Comparison of ENCODE assay signal across 28 cellular contexts in the genomic region with DNA sequence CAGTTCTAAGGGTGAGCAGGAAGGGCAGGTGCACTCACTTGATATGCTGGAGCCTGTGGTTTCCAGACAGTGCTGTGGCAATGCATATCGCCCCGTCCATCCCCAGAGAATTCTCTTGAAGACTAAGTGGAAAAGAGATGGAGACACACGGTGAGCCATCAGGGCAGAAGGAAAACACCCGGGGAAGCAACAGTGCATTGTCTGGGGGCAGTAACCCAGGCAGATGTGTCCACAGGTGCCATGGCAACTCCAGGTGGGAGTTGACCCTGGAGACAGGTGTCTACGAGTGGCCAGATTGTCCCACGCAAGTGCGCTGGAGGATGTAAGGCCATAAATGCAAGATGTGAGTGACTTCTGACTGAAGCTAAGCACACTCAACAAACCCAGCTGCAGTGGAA. TPM values are rescaled to one million over a fixed set of nuclear protein-coding genes. Genes with fewer than 3 reads are reported as not detected.
DNase-seq lines count a peak whose midpoint lies in the region; ATAC-seq and TF ChIP-seq lines count a peak whose summit lies in the region.
"Had no signal": no experiment of that assay in that cellular context is flagged by ENCODE, and none has a peak within 500 bp of the region (broad histone marks: within the 10 kb centered on the region; RNA-seq: fewer than 3 reads in every experiment).

No MANE protein-coding gene starts in this region.

- peaks cover 2% of the 10 kb centered on the region; the same call in 1 of the 2 replicates for H3K27me3 ChIP-seq in IMR-90 (ENCODE audit: control insufficient read depth, insufficient read depth, low read length)
- no peaks in the 10 kb centered on the region for H3K27me3 ChIP-seq in neuronal stem cell (ENCODE audit: control insufficient read depth in 3 of 3, insufficient read depth in 3 of 3, low read depth in 1 of 3, low read length in 3 of 3)
- H3K27me3 ChIP-seq: esophagus muscularis mucosa, left lung, suprapubic skin had no signal

- H3K27ac Mint-ChIP-seq in T-helper 17 cell: peak overlapping the region; percentile 72
- H3K27ac Mint-ChIP-seq: activated CD8-positive, alpha-beta T cell treated with anti-CD3 and anti-CD28 coated beads for 36 hours; activated T-helper 2 cell treated with anti-CD3 and anti-CD28 coated beads, Interferon-gamma antibody, Interleukin-2, Interleukin-4, amounts not matched to agents 10 μg/mL and 5 μg/mL and 100 μg/mL, durations not matched to agents 14 hours and 24 hours and 36 hours had no signal

- H3K4me1 ChIP-seq in IMR-90 (ENCODE audit: control insufficient read depth, insufficient read depth, low read length): peaks cover 13% of the 10 kb centered on the region
- peaks cover 9 to 10% of the 10 kb centered on the region in 2 donors for H3K4me1 ChIP-seq in neuronal stem cell (ENCODE audit: control insufficient read depth in 2 of 2, insufficient read depth in 1 of 2, low read depth in 1 of 2, low read length in 2 of 2)
- H3K4me1 ChIP-seq: left lung, suprapubic skin had no signal

- H2BK5ac ChIP-seq in IMR-90 (ENCODE audit: low read depth, low read length, poor library complexity, severe bottlenecking): no peak overlapping the region
- H2BK5ac ChIP-seq in neuronal stem cell (ENCODE audit: low read length): no peak overlapping the region

- H3K27ac ChIP-seq in IMR-90 (ENCODE audit: insufficient read depth, low read length) (no peak overlapping the region), neuronal stem cell (replicated peaks; ENCODE audit: low read length) (no peak overlapping the region)
- H3K27ac ChIP-seq: esophagus muscularis mucosa, left lung, skin epidermis, suprapubic skin had no signal

- H3K9me3 ChIP-seq in IMR-90 (ENCODE audit: control insufficient read depth, insufficient read depth, low read length): no peaks in the 10 kb centered on the region
- H3K9me3 ChIP-seq in T-helper 17 cell (ENCODE audit: control insufficient read depth, low read length, poor library complexity, severe bottlenecking): no peaks in the 10 kb centered on the region
- H3K9me3 ChIP-seq in neuronal stem cell (replicated peaks in 1 of 2; ENCODE audit: control insufficient read depth in 2 of 2, insufficient read depth in 1 of 2, low read depth in 1 of 2, low read length in 2 of 2): no peaks in the 10 kb centered on the region
- H3K9me3 ChIP-seq: esophagus muscularis mucosa, left lung, suprapubic skin had no signal

- TF ChIP-seq POLR2A in IMR-90 (IDR thresholded peaks at IDR 0.05; ENCODE audit: low read depth, low read length): no peak

- no peaks in the 10 kb centered on the region for H3K79me1 ChIP-seq in IMR-90 (ENCODE audit: low read depth in 1 of 2, low read length in 2 of 2)
- no peaks in the 10 kb centered on the region for H3K79me1 ChIP-seq in neuronal stem cell (ENCODE audit: low read depth, low read length)

- H3K18ac ChIP-seq in IMR-90 (ENCODE audit: low read depth, low read length) (no peak overlapping the region), neuronal stem cell (ENCODE audit: low read length) (no peak overlapping the region)

- POLR2A ChIA-PET in IMR-90 (lab: Charles Lee; ENCODE audit: unreplicated experiment): no interaction called here

- no peak overlapping the region for H2AFZ ChIP-seq in IMR-90 (replicated peaks; ENCODE audit: low read length, poor library complexity)
- no peak overlapping the region for H2AFZ ChIP-seq in neuronal stem cell (ENCODE audit: low read length)

- BruUV-seq in IMR-90 (replicated peaks; lab: Mats Ljungman, UMichigan): no TSS peak

- TF ChIP-seq RAD21 in IMR-90 (IDR thresholded peaks at IDR 0.05; ENCODE audit: low read length): no peak

- H2AK5ac ChIP-seq in IMR-90 (ENCODE audit: low read depth, low read length) (peak overlapping the region; percentile 87; the same call in 1 of the 2 replicates), neuronal stem cell (ENCODE audit: low read depth, low read length) (peak overlapping the region; percentile 9)

- no peak for TF ChIP-seq CTCF in IMR-90 (conservative IDR thresholded peaks at IDR 0.05; ENCODE audit: low read depth, low read length)

- H3K4me3 ChIP-seq in IMR-90 (ENCODE audit: insufficient read depth, low read depth, low read length) (no peak overlapping the region), neuronal stem cell (ENCODE audit: low read length in 2 of 2) (no peak overlapping the region)
- H3K4me3 ChIP-seq: esophagus muscularis mucosa, left lung, skin epidermis, suprapubic skin had no signal

- H4K20me1 ChIP-seq in IMR-90 (ENCODE audit: insufficient read depth, low read length): 0 out of 2 replicates have a peak, but pooled peaks cover 2% of the 10 kb centered on the region

- H4K91ac ChIP-seq in IMR-90 (ENCODE audit: insufficient read depth, low read depth, low read length) (no peak overlapping the region), neuronal stem cell (ENCODE audit: low read depth, low read length, poor library complexity) (no peak overlapping the region)

- peaks cover 17% of the 10 kb centered on the region for H3K9me1 ChIP-seq in IMR-90 (ENCODE audit: insufficient read depth, low read length)

- no peak overlapping the region for H3K4me2 ChIP-seq in IMR-90 (ENCODE audit: low read depth, low read length)
- H3K4me2 ChIP-seq in neuronal stem cell (ENCODE audit: insufficient read depth, low read length, poor library complexity, severe bottlenecking): no peak overlapping the region

- no peak overlapping the region for H2BK20ac ChIP-seq in IMR-90 (ENCODE audit: low read depth, low read length)

- in situ Hi-C loops in IMR-90 (cut with MboI; ENCODE audit: low sequenced_read_pairs): no loop called here

- no peak overlapping the region for H2BK15ac ChIP-seq in IMR-90 (ENCODE audit: low read depth, low read length)
- H2BK15ac ChIP-seq in neuronal stem cell (ENCODE audit: low read length): no peak overlapping the region

- H3K4me1 Mint-ChIP-seq in T-helper 17 cell: peaks cover 1% of the 10 kb centered on the region
- H3K4me1 Mint-ChIP-seq: activated CD4-positive, alpha-beta T cell treated with anti-CD3 and anti-CD28 coated beads for 36 hours had no signal

- H3K36me3 ChIP-seq in IMR-90 (ENCODE audit: control insufficient read depth, insufficient read depth, low read length) (peaks cover 2% of the 10 kb centered on the region; the same call in 1 of the 2 replicates), neuronal stem cell (replicated peaks in 1 of 2; ENCODE audit: control insufficient read depth in 2 of 2, insufficient read depth in 2 of 2, low read length in 2 of 2) (peaks cover 3 to 30% of the 10 kb centered on the region in 2 donors)

- dilution Hi-C loops in IMR-90 (cut with HindIII; ENCODE audit: low sequenced_read_pairs, unreplicated experiment): no loop called here

- H2AK9ac ChIP-seq in IMR-90 (replicated peaks; ENCODE audit: low read depth, low read length, poor library complexity): no peak overlapping the region

- CTCF ChIA-PET in IMR-90 (lab: Yijun Ruan, JAX): no interaction called here

- 94% methylated on average over 5 of the region's 7 CpGs; no CpG with 5 or more reads in 1 of the 2 experiments for WGBS in IMR-90 (ENCODE audit: extremely low coverage in 2 of 2, insufficient read length in 1 of 2), 2 experiments
- WGBS in neuronal stem cell (ENCODE audit: extremely low coverage in 2 of 2, insufficient read length in 2 of 2, insufficient replicate concordance in 1 of 2), 2 donors: no CpG with 5 or more reads among the region's 7 CpGs

- no peak overlapping the region for H2BK12ac ChIP-seq in neuronal stem cell (ENCODE audit: low read length)

- H3K9ac ChIP-seq in IMR-90 (ENCODE audit: low read depth, low read length): no peak overlapping the region
- H3K9ac ChIP-seq in neuronal stem cell (ENCODE audit: low read depth, low read length, poor library complexity): no peak overlapping the region

- H3K36me3 Mint-ChIP-seq in T-helper 17 cell (ENCODE audit: low read depth): no peaks in the 10 kb centered on the region

- H3K4ac ChIP-seq in IMR-90 (ENCODE audit: low read depth, low read length) (peak overlapping the region; percentile 58), neuronal stem cell (ENCODE audit: low read length) (no peak overlapping the region)

- no peaks in the 10 kb centered on the region for H3K27me3 Mint-ChIP-seq in T-helper 17 cell
- H3K27me3 Mint-ChIP-seq: activated CD4-positive, alpha-beta T cell treated with anti-CD3 and anti-CD28 coated beads for 36 hours; activated CD8-positive, alpha-beta T cell treated with anti-CD3 and anti-CD28 coated beads for 36 hours; CD4-positive, alpha-beta memory T cell had no signal

- H4K5ac ChIP-seq in IMR-90 (ENCODE audit: low read depth, low read length): no peak overlapping the region

- H2BK120ac ChIP-seq in IMR-90 (ENCODE audit: low read depth, low read length): no peak overlapping the region
- no peak overlapping the region for H2BK120ac ChIP-seq in neuronal stem cell (ENCODE audit: low read depth, low read length)

- H3K14ac ChIP-seq in IMR-90 (replicated peaks; ENCODE audit: low read depth, low read length) (no peak overlapping the region), neuronal stem cell (ENCODE audit: low read length) (no peak overlapping the region)

- peak; percentile 80 for ATAC-seq in IMR-90 (ENCODE audit: low read depth)
- no peak for ATAC-seq in T-helper 17 cell
- ATAC-seq in GM21737 (IDR thresholded peaks at IDR 0.05; ENCODE audit: unreplicated experiment): no peak
- ATAC-seq: activated CD4-positive, alpha-beta T cell treated with anti-CD3 and anti-CD28 coated beads for 36 hours; activated CD8-positive, alpha-beta T cell treated with anti-CD3 and anti-CD28 coated beads for 36 hours; left lung had no signal

- peak; percentile 29 for DNase-seq in NCI-H748 (lab: John Stamatoyannopoulos, UW; ENCODE audit: unreplicated experiment)
- no peak for DNase-seq in NCI-H748 treated with DMSO at 0.1 percent for 48 hours (lab: John Stamatoyannopoulos, UW)
- DNase-seq in IMR-90: peak; percentile 6
- no peak for DNase-seq in T-helper 17 cell
- DNase-seq in neuronal stem cell (ENCODE audit: low spot score): no peak
- no peak for DNase-seq in NK-92 treated with Interleukin-12 subunit alpha and Interleukin-12 subunit beta, amount 100 ng/mL, for 24 hours (lab: John Stamatoyannopoulos, UW)
- DNase-seq in COLO668 (lab: John Stamatoyannopoulos, UW; ENCODE audit: unreplicated experiment): no peak
- DNase-seq: activated CD4-positive, alpha-beta T cell treated with anti-CD3 and anti-CD28 coated beads for 36 hours; activated CD8-positive, alpha-beta memory T cell treated with anti-CD3 and anti-CD28 coated beads, Interleukin-2, amount 50 U/mL, for 48 hours; activated CD8-positive, alpha-beta T cell treated with anti-CD3 and anti-CD28 coated beads for 36 hours; caudate nucleus; CD4-positive, alpha-beta memory T cell; DMS 273 treated with DMSO at 0.1 percent for 48 hours; left lung; mesenchymal stem cell; MV-4-11; NCI-H2029; NCI-H345; NCI-H774; stimulated activated naive CD4-positive, alpha-beta T cell treated with Interleukin-2 at 50 U/mL for 16 hours had no signal

- H3K4me3 Mint-ChIP-seq in T-helper 17 cell: no peak overlapping the region
- H3K4me3 Mint-ChIP-seq: activated CD4-positive, alpha-beta T cell treated with anti-CD3 and anti-CD28 coated beads for 36 hours; activated CD8-positive, alpha-beta T cell treated with anti-CD3 and anti-CD28 coated beads for 36 hours; CD4-positive, alpha-beta memory T cell had no signal

- intact Hi-C loops in IMR-90 (cut with micrococcal nuclease): no loop called here

- no peak overlapping the region for H3K56ac ChIP-seq in IMR-90 (ENCODE audit: extremely low read depth, insufficient read depth, low read length)

- H3K23ac ChIP-seq in IMR-90 (ENCODE audit: low read depth, low read length) (peak overlapping the region; percentile 36; the same call in 1 of the 2 replicates), neuronal stem cell (ENCODE audit: low read depth, low read length, poor library complexity) (no peak overlapping the region)

- H4K8ac ChIP-seq in IMR-90 (ENCODE audit: low read depth in 2 of 2, low read length in 2 of 2) (no peak overlapping the region), neuronal stem cell (ENCODE audit: low read depth, low read length) (no peak overlapping the region)

RNA-seq across cellular contexts. Expression of a gene that starts 35.1 kb away (rescaled TPM):
- total RNA-seq in IMR-90 (2012; rRNA removed): not detected in 2 replicates
- not detected in 2 replicates for polyA plus RNA-seq in IMR-90 (2012; rRNA removed)
- not detected in 2 replicates for polyA plus RNA-seq in IMR-90 (2012; cell fraction: cytosol; rRNA removed)
- polyA plus RNA-seq in IMR-90 (2012; cell fraction: nucleus; rRNA removed; ENCODE audit: low replicate concordance): 0.02 and 0.14 TPM in 2 replicates
- 10 to 100 TPM; 71.7 to 76.7 TPM for total RNA-seq in T-helper 17 cell
- 0.10 TPM for polyA plus RNA-seq in neuronal stem cell (2013, experiment 1 of 2)
- 0.06 TPM for polyA plus RNA-seq in neuronal stem cell (2013, experiment 2 of 2)

RNA-seq across cellular contexts. Expression of a gene that starts 41.3 kb away (rescaled TPM):
- 6.8 and 13.3 TPM in 2 replicates for total RNA-seq in IMR-90 (2012; rRNA removed)
- 10.7 and 14.4 TPM in 2 replicates for polyA plus RNA-seq in IMR-90 (2012; rRNA removed)
- 1.8 and 2.5 TPM in 2 replicates for polyA plus RNA-seq in IMR-90 (2012; cell fraction: cytosol; rRNA removed)
- polyA plus RNA-seq in IMR-90 (2012; cell fraction: nucleus; rRNA removed; ENCODE audit: low replicate concordance): 1.8 and 8.2 TPM in 2 replicates
- total RNA-seq in T-helper 17 cell: 10 to 100 TPM; 10.7 to 19.0 TPM
- polyA plus RNA-seq in neuronal stem cell (2013, experiment 1 of 2): 16.0 TPM
- polyA plus RNA-seq in neuronal stem cell (2013, experiment 2 of 2): 15.9 TPM

RNA-seq across cellular contexts. Expression of a gene that starts 46.9 kb away (rescaled TPM):
- total RNA-seq in IMR-90 (2012; rRNA removed) (not detected in 2 replicates), T-helper 17 cell (not detected)
- polyA plus RNA-seq in IMR-90 (2012; rRNA removed): not detected in 2 replicates
- not detected in 2 replicates for polyA plus RNA-seq in IMR-90 (2012; cell fraction: cytosol; rRNA removed)
- not detected in 2 replicates for polyA plus RNA-seq in IMR-90 (2012; cell fraction: nucleus; rRNA removed; ENCODE audit: low replicate concordance)
- polyA plus RNA-seq in neuronal stem cell (2013, experiment 1 of 2): not detected
- polyA plus RNA-seq in neuronal stem cell (2013, experiment 2 of 2): not detected
- total RNA-seq: activated CD4-positive, alpha-beta T cell treated with anti-CD3 and anti-CD28 coated beads for 36 hours; activated CD8-positive, alpha-beta T cell treated with anti-CD3 and anti-CD28 coated beads for 36 hours; activated T-helper 2 cell treated with anti-CD3 and anti-CD28 coated beads, Interferon-gamma antibody, Interleukin-2, Interleukin-4, amounts not matched to agents 10 μg/mL and 5 μg/mL and 100 μg/mL, durations not matched to agents 14 hours and 24 hours and 36 hours; astrocyte; CD4-positive, alpha-beta memory T cell; esophagus muscularis mucosa; left lung; RPMI7951; suprapubic skin; urinary bladder had no signal
- polyA plus RNA-seq: CD4-positive, alpha-beta memory T cell; urinary bladder had no signal

Comparison
In these comparisons a context has a peak if more than half of its experiments do, and no peak if none do; other contexts are left out.
1. DNase-seq: peak in NCI-H748 (single experiment) and IMR-90 (single experiment); none in NCI-H748 treated with DMSO at 0.1 percent for 48 hours (single experiment), T-helper 17 cell (0 of 3), neuronal stem cell (single experiment), NK-92 treated with Interleukin-12 subunit alpha and Interleukin-12 subunit beta, amount 100 ng/mL, for 24 hours (single experiment) and COLO668 (single experiment).
2. RNA of a gene that starts 35.1 kb away (total RNA-seq): 71.7 to 76.7 TPM in T-helper 17 cell; not detected in IMR-90; every median in the first group is over 10 times any median in the second.